ENCODE assay signal across 1 cellular context in genomic region chr11:61972796-61973602, GRCh38.
A peak's percentile ranks its signal among the peaks of the same experiment; 100 is the strongest.
TF ChIP-seq lines count a peak whose summit lies in the region.

No MANE protein-coding gene starts in this region.

TF ChIP-seq in HepG2, 621 proteins besides CTCF, POLR2A, EP300 and RAD21 (continued from another document and continues in another):
- peak; percentile 43 for TF ChIP-seq ZNF350 (CRISPR knock-in tag; IDR thresholded peaks at IDR 0.05; ENCODE audit: borderline replicate concordance, low read depth)
- TF ChIP-seq GTF3A (CRISPR knock-in tag; conservative IDR thresholded peaks at IDR 0.05), result no peak
- peak; percentile 53; the same call in 1 of the 2 replicates for TF ChIP-seq MTF2 (CRISPR knock-in tag; IDR thresholded peaks at IDR 0.05; ENCODE audit: borderline replicate concordance)
- 0 out of 2 replicates have a peak, but pooled peaks have one; percentile 1 for TF ChIP-seq CHD4 (IDR thresholded peaks at IDR 0.05; ENCODE audit: borderline replicate concordance, low read length)
- peak; percentile 86 for TF ChIP-seq DRAP1 (CRISPR knock-in tag; IDR thresholded peaks at IDR 0.05)
- TF ChIP-seq HNRNPL (IDR thresholded peaks at IDR 0.05; ENCODE audit: low read depth, low read length), result peak; percentile 80
- no peak for TF ChIP-seq FLYWCH1 (CRISPR knock-in tag; IDR thresholded peaks at IDR 0.05)
- peak; percentile 82 for TF ChIP-seq FOXK2 (IDR thresholded peaks at IDR 0.05)
- TF ChIP-seq NFYC (CRISPR knock-in tag; IDR thresholded peaks at IDR 0.05), result no peak
- TF ChIP-seq ISL2 (CRISPR knock-in tag; IDR thresholded peaks at IDR 0.05), result peak; percentile 83
- peak; percentile 92; the same call in 1 of the 2 replicates for TF ChIP-seq ZNF788 (CRISPR knock-in tag; IDR thresholded peaks at IDR 0.05; ENCODE audit: borderline replicate concordance)
- TF ChIP-seq U2AF1 (optimal IDR thresholded peaks at IDR 0.05; ENCODE audit: low read depth, low read length), result peak; percentile 62
- no peak for TF ChIP-seq ZNF17 (CRISPR knock-in tag; IDR thresholded peaks at IDR 0.05)
- peak; percentile 54; the same call in 1 of the 2 replicates for TF ChIP-seq ATF3 (CRISPR knock-in tag; IDR thresholded peaks at IDR 0.05)
- TF ChIP-seq PCBP1 (IDR thresholded peaks at IDR 0.05; ENCODE audit: borderline replicate concordance, low read depth, low read length), result no peak
- TF ChIP-seq BCL6 (CRISPR knock-in tag; IDR thresholded peaks at IDR 0.05), result peak; percentile 78
- TF ChIP-seq NCOR1 (IDR thresholded peaks at IDR 0.05; ENCODE audit: borderline replicate concordance, low read length), result peak; percentile 99; the same call in 1 of the 2 replicates
- no peak for TF ChIP-seq HNRNPH1 (optimal IDR thresholded peaks at IDR 0.05; ENCODE audit: low read depth, low read length)
- peak; percentile 28; the same call in 1 of the 2 replicates for TF ChIP-seq ZNF232 (CRISPR knock-in tag; IDR thresholded peaks at IDR 0.05; ENCODE audit: borderline replicate concordance)
- TF ChIP-seq SP4 (CRISPR knock-in tag; IDR thresholded peaks at IDR 0.05), result no peak
- TF ChIP-seq EZH2 (conservative IDR thresholded peaks at IDR 0.05; ENCODE audit: low read depth, low read length), result no peak
- peak; percentile 40; the same call in 1 of the 2 replicates for TF ChIP-seq TFDP1 (CRISPR knock-in tag; IDR thresholded peaks at IDR 0.05; ENCODE audit: borderline replicate concordance)
- TF ChIP-seq POLR2G (IDR thresholded peaks at IDR 0.05; ENCODE audit: low read depth, low read length), result peak; percentile 76; the same call in 1 of the 2 replicates
- peak; percentile 46; the same call in 1 of the 2 replicates for TF ChIP-seq ELF4 (CRISPR knock-in tag; IDR thresholded peaks at IDR 0.05; ENCODE audit: borderline replicate concordance)
- 0 out of 2 replicates have a peak, but pooled peaks have one; percentile 55 for TF ChIP-seq ZFP36L1 (CRISPR knock-in tag; IDR thresholded peaks at IDR 0.05)
- TF ChIP-seq FOXC1 (CRISPR knock-in tag; IDR thresholded peaks at IDR 0.05; ENCODE audit: borderline replicate concordance), result peak; percentile 87
- no peak for TF ChIP-seq E2F2 (CRISPR knock-in tag; IDR thresholded peaks at IDR 0.05; ENCODE audit: borderline replicate concordance)
- TF ChIP-seq RFXANK (CRISPR knock-in tag; IDR thresholded peaks at IDR 0.05), result peak; percentile 64; the same call in 1 of the 2 replicates
- TF ChIP-seq, protein P1, sequence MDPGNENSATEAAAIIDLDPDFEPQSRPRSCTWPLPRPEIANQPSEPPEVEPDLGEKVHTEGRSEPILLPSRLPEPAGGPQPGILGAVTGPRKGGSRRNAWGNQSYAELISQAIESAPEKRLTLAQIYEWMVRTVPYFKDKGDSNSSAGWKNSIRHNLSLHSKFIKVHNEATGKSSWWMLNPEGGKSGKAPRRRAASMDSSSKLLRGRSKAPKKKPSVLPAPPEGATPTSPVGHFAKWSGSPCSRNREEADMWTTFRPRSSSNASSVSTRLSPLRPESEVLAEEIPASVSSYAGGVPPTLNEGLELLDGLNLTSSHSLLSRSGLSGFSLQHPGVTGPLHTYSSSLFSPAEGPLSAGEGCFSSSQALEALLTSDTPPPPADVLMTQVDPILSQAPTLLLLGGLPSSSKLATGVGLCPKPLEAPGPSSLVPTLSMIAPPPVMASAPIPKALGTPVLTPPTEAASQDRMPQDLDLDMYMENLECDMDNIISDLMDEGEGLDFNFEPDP (CRISPR knock-in tag; conservative IDR thresholded peaks at IDR 0.05), result peak; percentile 87; the same call in 1 of the 2 replicates
- peak; percentile 36; the same call in 1 of the 2 replicates for TF ChIP-seq ZBTB38 (CRISPR knock-in tag; IDR thresholded peaks at IDR 0.05)
- TF ChIP-seq GPBP1L1 (CRISPR knock-in tag; IDR thresholded peaks at IDR 0.05), result no peak
- peak; percentile 64 for TF ChIP-seq RERE (CRISPR knock-in tag; IDR thresholded peaks at IDR 0.05; ENCODE audit: low read depth)
- peak; percentile 63; the same call in 1 of the 2 replicates for TF ChIP-seq NCOA1 (CRISPR knock-in tag; IDR thresholded peaks at IDR 0.05)
- TF ChIP-seq ZFP36L2 (CRISPR knock-in tag; IDR thresholded peaks at IDR 0.05), result no peak
- TF ChIP-seq DMAP1 (CRISPR knock-in tag; IDR thresholded peaks at IDR 0.05), result peak; percentile 96
- TF ChIP-seq, protein P2, sequence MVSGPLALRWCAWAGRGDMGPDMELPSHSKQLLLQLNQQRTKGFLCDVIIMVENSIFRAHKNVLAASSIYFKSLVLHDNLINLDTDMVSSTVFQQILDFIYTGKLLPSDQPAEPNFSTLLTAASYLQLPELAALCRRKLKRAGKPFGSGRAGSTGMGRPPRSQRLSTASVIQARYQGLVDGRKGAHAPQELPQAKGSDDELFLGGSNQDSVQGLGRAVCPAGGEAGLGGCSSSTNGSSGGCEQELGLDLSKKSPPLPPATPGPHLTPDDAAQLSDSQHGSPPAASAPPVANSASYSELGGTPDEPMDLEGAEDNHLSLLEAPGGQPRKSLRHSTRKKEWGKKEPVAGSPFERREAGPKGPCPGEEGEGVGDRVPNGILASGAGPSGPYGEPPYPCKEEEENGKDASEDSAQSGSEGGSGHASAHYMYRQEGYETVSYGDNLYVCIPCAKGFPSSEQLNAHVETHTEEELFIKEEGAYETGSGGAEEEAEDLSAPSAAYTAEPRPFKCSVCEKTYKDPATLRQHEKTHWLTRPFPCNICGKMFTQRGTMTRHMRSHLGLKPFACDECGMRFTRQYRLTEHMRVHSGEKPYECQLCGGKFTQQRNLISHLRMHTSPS (CRISPR knock-in tag; IDR thresholded peaks at IDR 0.05; ENCODE audit: low read depth), result peak; percentile 93; the same call in 1 of the 2 replicates
- TF ChIP-seq, protein P3, sequence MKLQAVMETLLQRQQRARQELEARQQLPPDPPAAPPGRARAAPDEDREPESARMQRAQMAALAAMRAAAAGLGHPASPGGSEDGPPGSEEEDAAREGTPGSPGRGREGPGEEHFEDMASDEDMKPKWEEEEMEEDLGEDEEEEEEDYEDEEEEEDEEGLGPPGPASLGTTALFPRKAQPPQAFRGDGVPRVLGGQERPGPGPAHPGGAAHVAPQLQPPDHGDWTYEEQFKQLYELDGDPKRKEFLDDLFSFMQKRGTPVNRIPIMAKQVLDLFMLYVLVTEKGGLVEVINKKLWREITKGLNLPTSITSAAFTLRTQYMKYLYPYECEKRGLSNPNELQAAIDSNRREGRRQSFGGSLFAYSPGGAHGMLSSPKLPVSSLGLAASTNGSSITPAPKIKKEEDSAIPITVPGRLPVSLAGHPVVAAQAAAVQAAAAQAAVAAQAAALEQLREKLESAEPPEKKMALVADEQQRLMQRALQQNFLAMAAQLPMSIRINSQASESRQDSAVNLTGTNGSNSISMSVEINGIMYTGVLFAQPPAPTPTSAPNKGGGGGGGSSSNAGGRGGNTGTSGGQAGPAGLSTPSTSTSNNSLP (IDR thresholded peaks at IDR 0.05; ENCODE audit: low read depth, low read length), result peak; percentile 77; the same call in 1 of the 2 replicates
- TF ChIP-seq CAMTA2 (CRISPR knock-in tag; IDR thresholded peaks at IDR 0.05; ENCODE audit: borderline replicate concordance), result peak; percentile 79; the same call in 1 of the 2 replicates
- no peak for TF ChIP-seq ATAD3A (CRISPR knock-in tag; IDR thresholded peaks at IDR 0.05)
- peak; percentile 63 for TF ChIP-seq SPEN (CRISPR knock-in tag; IDR thresholded peaks at IDR 0.05; ENCODE audit: low read depth)
- peak; percentile 80 for TF ChIP-seq RXRA (CRISPR knock-in tag; IDR thresholded peaks at IDR 0.05)
- TF ChIP-seq BHLHE40 (IDR thresholded peaks at IDR 0.05; ENCODE audit: low read length), result peak; percentile 11
- peak; percentile 32; the same call in 1 of the 2 replicates for TF ChIP-seq ZBTB21 (CRISPR knock-in tag; IDR thresholded peaks at IDR 0.05)
- peak; percentile 100 for TF ChIP-seq HNF4A (CRISPR knock-in tag; IDR thresholded peaks at IDR 0.05)
- TF ChIP-seq, protein P4, sequence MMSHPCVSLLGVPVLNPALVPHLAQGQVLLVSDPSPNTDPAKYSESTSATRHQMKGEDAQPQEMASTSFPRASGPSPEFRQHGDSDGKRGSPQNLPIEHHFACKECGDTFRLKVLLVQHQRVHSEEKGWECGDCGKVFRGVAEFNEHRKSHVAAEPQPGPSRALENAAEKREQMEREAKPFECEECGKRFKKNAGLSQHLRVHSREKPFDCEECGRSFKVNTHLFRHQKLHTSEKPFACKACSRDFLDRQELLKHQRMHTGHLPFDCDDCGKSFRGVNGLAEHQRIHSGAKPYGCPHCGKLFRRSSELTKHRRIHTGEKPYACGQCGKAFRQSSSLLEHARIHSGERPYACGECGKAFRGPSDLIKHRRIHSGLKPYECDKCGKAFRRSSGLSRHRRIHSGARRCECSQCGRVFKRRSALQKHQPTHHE (CRISPR knock-in tag; IDR thresholded peaks at IDR 0.05; ENCODE audit: borderline replicate concordance), result peak; percentile 66; the same call in 1 of the 2 replicates
- no peak for TF ChIP-seq ZNF569 (CRISPR knock-in tag; IDR thresholded peaks at IDR 0.05; ENCODE audit: borderline replicate concordance)
- TF ChIP-seq ZNF598 (CRISPR knock-in tag; IDR thresholded peaks at IDR 0.05; ENCODE audit: borderline replicate concordance), result 0 out of 2 replicates have a peak, but pooled peaks have one; percentile 60
- TF ChIP-seq YEATS4 (CRISPR knock-in tag; IDR thresholded peaks at IDR 0.05; ENCODE audit: borderline replicate concordance), result peak; percentile 70; the same call in 1 of the 2 replicates
- peak; percentile 66; the same call in 1 of the 2 replicates for TF ChIP-seq EED (CRISPR knock-in tag; IDR thresholded peaks at IDR 0.05)
- TF ChIP-seq ZNF672 (CRISPR knock-in tag; IDR thresholded peaks at IDR 0.05), result no peak
